1 cellular context compared by ENCODE assay signal in the genomic region with DNA sequence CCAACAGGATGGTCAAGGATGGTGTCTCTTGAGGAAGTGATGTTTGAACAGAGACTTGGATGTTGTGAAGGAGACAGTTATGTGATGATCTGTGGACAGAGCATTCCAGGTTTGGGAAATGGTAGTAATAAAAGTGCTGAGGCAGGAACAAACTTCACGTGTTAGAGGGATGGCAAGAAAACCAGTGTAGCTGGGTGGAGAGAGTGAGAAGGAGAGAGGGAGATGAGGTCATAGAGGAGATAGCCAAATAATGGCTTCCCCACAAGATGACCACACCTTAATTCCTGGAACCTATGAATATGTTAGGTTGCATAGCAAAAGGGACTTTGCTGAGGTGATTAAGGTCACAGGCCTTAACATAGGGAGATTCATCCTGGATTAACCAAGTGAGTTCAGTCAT.
TF ChIP-seq lines count a peak whose summit lies in the region.

No MANE protein-coding gene starts in this region.

TF ChIP-seq in K562, 482 proteins besides CTCF, POLR2A, EP300 and RAD21 (continued from another document):
- TF ChIP-seq, protein P1, sequence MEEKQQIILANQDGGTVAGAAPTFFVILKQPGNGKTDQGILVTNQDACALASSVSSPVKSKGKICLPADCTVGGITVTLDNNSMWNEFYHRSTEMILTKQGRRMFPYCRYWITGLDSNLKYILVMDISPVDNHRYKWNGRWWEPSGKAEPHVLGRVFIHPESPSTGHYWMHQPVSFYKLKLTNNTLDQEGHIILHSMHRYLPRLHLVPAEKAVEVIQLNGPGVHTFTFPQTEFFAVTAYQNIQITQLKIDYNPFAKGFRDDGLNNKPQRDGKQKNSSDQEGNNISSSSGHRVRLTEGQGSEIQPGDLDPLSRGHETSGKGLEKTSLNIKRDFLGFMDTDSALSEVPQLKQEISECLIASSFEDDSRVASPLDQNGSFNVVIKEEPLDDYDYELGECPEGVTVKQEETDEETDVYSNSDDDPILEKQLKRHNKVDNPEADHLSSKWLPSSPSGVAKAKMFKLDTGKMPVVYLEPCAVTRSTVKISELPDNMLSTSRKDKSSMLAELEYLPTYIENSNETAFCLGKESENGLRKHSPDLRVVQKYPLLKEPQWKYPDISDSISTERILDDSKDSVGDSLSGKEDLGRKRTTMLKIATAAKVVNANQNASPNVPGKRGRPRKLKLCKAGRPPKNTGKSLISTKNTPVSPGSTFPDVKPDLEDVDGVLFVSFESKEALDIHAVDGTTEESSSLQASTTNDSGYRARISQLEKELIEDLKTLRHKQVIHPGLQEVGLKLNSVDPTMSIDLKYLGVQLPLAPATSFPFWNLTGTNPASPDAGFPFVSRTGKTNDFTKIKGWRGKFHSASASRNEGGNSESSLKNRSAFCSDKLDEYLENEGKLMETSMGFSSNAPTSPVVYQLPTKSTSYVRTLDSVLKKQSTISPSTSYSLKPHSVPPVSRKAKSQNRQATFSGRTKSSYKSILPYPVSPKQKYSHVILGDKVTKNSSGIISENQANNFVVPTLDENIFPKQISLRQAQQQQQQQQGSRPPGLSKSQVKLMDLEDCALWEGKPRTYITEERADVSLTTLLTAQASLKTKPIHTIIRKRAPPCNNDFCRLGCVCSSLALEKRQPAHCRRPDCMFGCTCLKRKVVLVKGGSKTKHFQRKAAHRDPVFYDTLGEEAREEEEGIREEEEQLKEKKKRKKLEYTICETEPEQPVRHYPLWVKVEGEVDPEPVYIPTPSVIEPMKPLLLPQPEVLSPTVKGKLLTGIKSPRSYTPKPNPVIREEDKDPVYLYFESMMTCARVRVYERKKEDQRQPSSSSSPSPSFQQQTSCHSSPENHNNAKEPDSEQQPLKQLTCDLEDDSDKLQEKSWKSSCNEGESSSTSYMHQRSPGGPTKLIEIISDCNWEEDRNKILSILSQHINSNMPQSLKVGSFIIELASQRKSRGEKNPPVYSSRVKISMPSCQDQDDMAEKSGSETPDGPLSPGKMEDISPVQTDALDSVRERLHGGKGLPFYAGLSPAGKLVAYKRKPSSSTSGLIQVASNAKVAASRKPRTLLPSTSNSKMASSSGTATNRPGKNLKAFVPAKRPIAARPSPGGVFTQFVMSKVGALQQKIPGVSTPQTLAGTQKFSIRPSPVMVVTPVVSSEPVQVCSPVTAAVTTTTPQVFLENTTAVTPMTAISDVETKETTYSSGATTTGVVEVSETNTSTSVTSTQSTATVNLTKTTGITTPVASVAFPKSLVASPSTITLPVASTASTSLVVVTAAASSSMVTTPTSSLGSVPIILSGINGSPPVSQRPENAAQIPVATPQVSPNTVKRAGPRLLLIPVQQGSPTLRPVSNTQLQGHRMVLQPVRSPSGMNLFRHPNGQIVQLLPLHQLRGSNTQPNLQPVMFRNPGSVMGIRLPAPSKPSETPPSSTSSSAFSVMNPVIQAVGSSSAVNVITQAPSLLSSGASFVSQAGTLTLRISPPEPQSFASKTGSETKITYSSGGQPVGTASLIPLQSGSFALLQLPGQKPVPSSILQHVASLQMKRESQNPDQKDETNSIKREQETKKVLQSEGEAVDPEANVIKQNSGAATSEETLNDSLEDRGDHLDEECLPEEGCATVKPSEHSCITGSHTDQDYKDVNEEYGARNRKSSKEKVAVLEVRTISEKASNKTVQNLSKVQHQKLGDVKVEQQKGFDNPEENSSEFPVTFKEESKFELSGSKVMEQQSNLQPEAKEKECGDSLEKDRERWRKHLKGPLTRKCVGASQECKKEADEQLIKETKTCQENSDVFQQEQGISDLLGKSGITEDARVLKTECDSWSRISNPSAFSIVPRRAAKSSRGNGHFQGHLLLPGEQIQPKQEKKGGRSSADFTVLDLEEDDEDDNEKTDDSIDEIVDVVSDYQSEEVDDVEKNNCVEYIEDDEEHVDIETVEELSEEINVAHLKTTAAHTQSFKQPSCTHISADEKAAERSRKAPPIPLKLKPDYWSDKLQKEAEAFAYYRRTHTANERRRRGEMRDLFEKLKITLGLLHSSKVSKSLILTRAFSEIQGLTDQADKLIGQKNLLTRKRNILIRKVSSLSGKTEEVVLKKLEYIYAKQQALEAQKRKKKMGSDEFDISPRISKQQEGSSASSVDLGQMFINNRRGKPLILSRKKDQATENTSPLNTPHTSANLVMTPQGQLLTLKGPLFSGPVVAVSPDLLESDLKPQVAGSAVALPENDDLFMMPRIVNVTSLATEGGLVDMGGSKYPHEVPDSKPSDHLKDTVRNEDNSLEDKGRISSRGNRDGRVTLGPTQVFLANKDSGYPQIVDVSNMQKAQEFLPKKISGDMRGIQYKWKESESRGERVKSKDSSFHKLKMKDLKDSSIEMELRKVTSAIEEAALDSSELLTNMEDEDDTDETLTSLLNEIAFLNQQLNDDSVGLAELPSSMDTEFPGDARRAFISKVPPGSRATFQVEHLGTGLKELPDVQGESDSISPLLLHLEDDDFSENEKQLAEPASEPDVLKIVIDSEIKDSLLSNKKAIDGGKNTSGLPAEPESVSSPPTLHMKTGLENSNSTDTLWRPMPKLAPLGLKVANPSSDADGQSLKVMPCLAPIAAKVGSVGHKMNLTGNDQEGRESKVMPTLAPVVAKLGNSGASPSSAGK (IDR thresholded peaks at IDR 0.05): 0 out of 2 replicates have a peak, but pooled peaks have one; percentile 25
- peak; percentile 67 for TF ChIP-seq ZNF316 (IDR thresholded peaks at IDR 0.05)
- no peak for TF ChIP-seq ZNF41 (CRISPR knock-in tag; conservative IDR thresholded peaks at IDR 0.05)
- peak; percentile 13; the same call in 1 of the 2 replicates for TF ChIP-seq SMARCA4 (IDR thresholded peaks at IDR 0.05)
